ENCODE assay signal across 1 cellular context in the genomic region with DNA sequence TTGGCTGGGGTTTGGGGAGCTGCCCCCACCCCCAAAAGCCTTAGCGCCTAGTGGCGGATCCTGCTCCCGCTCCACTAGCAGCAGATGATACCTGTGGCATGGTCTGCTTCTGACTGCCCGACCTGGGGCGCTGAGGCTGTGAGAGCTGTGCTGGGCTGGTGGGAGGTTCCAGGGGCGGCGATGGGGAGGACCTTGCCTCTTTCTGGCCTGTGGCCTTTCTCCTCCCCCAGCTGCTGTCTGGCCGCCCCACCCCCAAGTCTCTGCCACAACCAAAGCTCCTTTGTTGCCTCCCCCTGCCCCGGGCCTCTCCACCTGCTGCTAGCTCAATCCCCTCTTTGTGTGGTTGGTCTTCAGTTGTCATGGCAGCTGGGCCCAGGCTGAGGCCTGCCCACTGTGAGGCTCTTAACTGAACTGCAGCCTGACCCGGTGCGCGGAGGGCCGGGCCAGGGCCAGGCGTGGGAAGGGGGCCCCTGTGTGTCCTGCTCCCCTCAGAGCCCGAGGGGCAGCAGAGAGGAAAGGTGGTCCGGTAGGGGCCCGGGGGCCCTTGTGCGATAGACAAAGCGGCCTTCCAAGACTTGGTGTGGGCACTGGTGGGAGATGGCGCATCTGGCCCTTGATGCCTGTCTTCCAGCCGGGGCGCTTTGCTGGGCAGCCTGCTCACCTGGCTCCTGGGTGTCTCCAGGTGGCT.
TF ChIP-seq lines count a peak whose summit lies in the region.

No MANE protein-coding gene starts in this region.

TF ChIP-seq in SK-N-SH, 30 proteins besides CTCF, POLR2A, EP300 and RAD21 (continued from another document):
- TF ChIP-seq ZBTB33 (IDR thresholded peaks at IDR 0.05; ENCODE audit: borderline replicate concordance, low read depth) (no peak), TCF12 (IDR thresholded peaks at IDR 0.05) (no peak), MXI1 (IDR thresholded peaks at IDR 0.05; ENCODE audit: low read depth, low read length) (no peak), TAF1 (IDR thresholded peaks at IDR 0.05; ENCODE audit: borderline replicate concordance, low read depth, low read length) (no peak), JUND (IDR thresholded peaks at IDR 0.05) (no peak), SIN3A (IDR thresholded peaks at IDR 0.05; ENCODE audit: borderline replicate concordance, low read depth, low read length) (no peak), GATA2 (CRISPR knock-in tag; IDR thresholded peaks at IDR 0.05) (no peak), FOXJ3 (CRISPR knock-in tag; IDR thresholded peaks at IDR 0.05) (no peak), GABPA (IDR thresholded peaks at IDR 0.05; ENCODE audit: low read depth) (no peak)
- TF ChIP-seq, protein P1, sequence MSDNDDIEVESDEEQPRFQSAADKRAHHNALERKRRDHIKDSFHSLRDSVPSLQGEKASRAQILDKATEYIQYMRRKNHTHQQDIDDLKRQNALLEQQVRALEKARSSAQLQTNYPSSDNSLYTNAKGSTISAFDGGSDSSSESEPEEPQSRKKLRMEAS (IDR thresholded peaks at IDR 0.05; ENCODE audit: low read depth) = no peak
